1 cellular context compared by ENCODE assay signal in the genomic region with DNA sequence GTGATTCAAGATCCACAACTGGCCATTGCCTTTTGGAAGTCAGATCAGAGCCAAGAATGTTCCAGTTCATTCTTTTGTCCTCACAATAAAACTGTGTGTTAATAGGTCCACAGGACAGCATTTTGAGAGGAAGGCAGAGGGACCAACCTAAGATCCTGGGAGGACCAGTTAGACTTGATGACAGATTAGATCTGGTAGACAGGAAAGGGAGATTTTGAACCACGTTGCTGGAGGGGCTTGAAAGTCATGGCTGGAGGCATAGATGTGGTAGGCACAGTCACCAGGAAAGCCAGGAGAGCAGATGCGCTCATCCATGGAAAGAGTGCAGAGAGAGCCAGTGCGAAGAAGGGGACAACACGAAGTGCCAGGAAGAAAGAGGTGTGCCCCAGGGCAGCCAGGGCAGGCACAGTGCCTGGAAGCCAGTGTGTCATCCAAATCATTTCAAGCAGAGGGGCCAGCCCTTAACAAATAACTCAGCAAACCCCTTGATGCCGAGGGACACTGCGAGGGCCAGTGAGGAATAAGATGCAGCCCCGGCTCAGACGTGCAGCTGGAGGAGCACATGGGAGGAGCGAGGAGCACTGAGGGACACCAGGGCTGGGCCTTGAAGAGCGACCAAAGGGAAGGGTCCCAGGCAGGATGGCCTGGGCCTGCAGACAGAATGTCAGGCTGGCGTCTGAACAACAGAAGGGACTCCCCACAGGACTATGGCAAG.
TF ChIP-seq lines count a peak whose summit lies in the region.

No MANE protein-coding gene starts in this region.

TF ChIP-seq in K562, 482 proteins besides CTCF, POLR2A, EP300 and RAD21:
- TF ChIP-seq, protein P1, sequence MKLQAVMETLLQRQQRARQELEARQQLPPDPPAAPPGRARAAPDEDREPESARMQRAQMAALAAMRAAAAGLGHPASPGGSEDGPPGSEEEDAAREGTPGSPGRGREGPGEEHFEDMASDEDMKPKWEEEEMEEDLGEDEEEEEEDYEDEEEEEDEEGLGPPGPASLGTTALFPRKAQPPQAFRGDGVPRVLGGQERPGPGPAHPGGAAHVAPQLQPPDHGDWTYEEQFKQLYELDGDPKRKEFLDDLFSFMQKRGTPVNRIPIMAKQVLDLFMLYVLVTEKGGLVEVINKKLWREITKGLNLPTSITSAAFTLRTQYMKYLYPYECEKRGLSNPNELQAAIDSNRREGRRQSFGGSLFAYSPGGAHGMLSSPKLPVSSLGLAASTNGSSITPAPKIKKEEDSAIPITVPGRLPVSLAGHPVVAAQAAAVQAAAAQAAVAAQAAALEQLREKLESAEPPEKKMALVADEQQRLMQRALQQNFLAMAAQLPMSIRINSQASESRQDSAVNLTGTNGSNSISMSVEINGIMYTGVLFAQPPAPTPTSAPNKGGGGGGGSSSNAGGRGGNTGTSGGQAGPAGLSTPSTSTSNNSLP (IDR thresholded peaks at IDR 0.05; ENCODE audit: borderline replicate concordance, low read depth, low read length), result no peak
- TF ChIP-seq MYBL2 (IDR thresholded peaks at IDR 0.05; ENCODE audit: low read depth), result no peak
- no peak for TF ChIP-seq MYBL2 (CRISPR knock-in tag; IDR thresholded peaks at IDR 0.05; ENCODE audit: borderline replicate concordance)
- TF ChIP-seq ZNF197 (CRISPR knock-in tag; IDR thresholded peaks at IDR 0.05; ENCODE audit: low read depth), result no peak
- no peak for TF ChIP-seq ZNF551 (CRISPR knock-in tag; IDR thresholded peaks at IDR 0.05)
- peak; percentile 88 for TF ChIP-seq ZNF263 (CRISPR knock-in tag; IDR thresholded peaks at IDR 0.05; ENCODE audit: borderline replicate concordance)
- no peak for TF ChIP-seq TSC22D4 (tag; IDR thresholded peaks at IDR 0.05)
- TF ChIP-seq, protein P2, sequence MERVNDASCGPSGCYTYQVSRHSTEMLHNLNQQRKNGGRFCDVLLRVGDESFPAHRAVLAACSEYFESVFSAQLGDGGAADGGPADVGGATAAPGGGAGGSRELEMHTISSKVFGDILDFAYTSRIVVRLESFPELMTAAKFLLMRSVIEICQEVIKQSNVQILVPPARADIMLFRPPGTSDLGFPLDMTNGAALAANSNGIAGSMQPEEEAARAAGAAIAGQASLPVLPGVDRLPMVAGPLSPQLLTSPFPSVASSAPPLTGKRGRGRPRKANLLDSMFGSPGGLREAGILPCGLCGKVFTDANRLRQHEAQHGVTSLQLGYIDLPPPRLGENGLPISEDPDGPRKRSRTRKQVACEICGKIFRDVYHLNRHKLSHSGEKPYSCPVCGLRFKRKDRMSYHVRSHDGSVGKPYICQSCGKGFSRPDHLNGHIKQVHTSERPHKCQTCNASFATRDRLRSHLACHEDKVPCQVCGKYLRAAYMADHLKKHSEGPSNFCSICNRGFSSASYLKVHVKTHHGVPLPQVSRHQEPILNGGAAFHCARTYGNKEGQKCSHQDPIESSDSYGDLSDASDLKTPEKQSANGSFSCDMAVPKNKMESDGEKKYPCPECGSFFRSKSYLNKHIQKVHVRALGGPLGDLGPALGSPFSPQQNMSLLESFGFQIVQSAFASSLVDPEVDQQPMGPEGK (CRISPR knock-in tag; IDR thresholded peaks at IDR 0.05; ENCODE audit: borderline replicate concordance), result no peak
